In the genomic region with DNA sequence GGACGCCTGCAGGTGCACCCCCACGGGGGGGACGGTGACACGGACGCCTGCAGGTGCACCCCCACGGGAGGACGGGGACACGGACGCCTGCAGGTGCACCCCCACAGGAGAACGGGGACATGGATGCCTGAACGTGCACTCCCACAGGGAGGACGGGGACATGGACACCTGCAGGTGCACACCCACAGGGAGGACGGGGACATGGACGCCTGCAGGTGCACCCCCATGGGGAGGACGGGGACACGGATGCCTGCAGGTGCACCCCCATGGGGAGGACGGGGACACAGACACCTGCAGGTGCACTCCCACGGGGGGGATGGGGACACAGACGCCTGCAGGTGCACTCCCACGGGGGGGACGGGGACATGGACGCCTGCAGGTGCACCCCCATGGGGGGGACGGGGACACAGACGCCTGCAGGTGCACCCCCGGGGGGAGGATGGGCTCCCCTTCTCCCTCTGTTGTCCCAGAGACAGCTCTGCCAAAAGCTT, we compare ENCODE assay signal across 18 cellular contexts.
DNase-seq lines count a peak whose midpoint lies in the region; ATAC-seq and TF ChIP-seq lines count a peak whose summit lies in the region.
"Had no signal": no experiment of that assay in that cellular context is flagged by ENCODE, and none has a peak within 500 bp of the region (broad histone marks: within the 10 kb centered on the region; RNA-seq: fewer than 3 reads in every experiment).

No MANE protein-coding gene starts in this region.

- H3K9me3 ChIP-seq in DOHH2 (ENCODE audit: control insufficient read depth, insufficient read depth, low read length) = peaks cover 16% of the 10 kb centered on the region

- peaks cover 7% of the 10 kb centered on the region for H3K4me1 Mint-ChIP-seq in activated CD4-positive, alpha-beta memory T cell treated with anti-CD3 and anti-CD28 coated beads, Interleukin-2, amount 10 ng/mL, durations not matched to agents 7 days and 5 days
- H3K4me1 Mint-ChIP-seq in activated T-helper 2 cell treated with anti-CD3 and anti-CD28 coated beads, Interferon-gamma antibody, Interleukin-2, Interleukin-4, amounts not matched to agents 10 μg/mL and 5 μg/mL and 100 μg/mL, durations not matched to agents 14 hours and 24 hours and 36 hours (ENCODE audit: low read depth) = peaks cover 8% of the 10 kb centered on the region

- peaks cover 19% of the 10 kb centered on the region for H3K36me3 ChIP-seq in DOHH2 (ENCODE audit: control insufficient read depth, low read length)

- H3K27ac Mint-ChIP-seq in activated CD4-positive, alpha-beta memory T cell treated with anti-CD3 and anti-CD28 coated beads, Interleukin-2, amount 10 ng/mL, durations not matched to agents 7 days and 5 days = no peak overlapping the region
- no peak overlapping the region for H3K27ac Mint-ChIP-seq in activated T-helper 2 cell treated with anti-CD3 and anti-CD28 coated beads, Interferon-gamma antibody, Interleukin-2, Interleukin-4, amounts not matched to agents 10 μg/mL and 5 μg/mL and 100 μg/mL, durations not matched to agents 14 hours and 24 hours and 36 hours

- intact Hi-C loops in activated T-helper 2 cell treated with anti-CD3 and anti-CD28 coated beads, Interferon-gamma antibody, Interleukin-2, Interleukin-4, amounts not matched to agents 10 μg/mL and 5 μg/mL and 100 μg/mL, durations not matched to agents 14 hours and 24 hours and 36 hours (cut with micrococcal nuclease) = no loop called here

- peaks cover under 1% of the 10 kb centered on the region for H3K36me3 Mint-ChIP-seq in activated CD4-positive, alpha-beta memory T cell treated with anti-CD3 and anti-CD28 coated beads, Interleukin-2, amount 10 ng/mL, durations not matched to agents 7 days and 5 days (ENCODE audit: low read depth)
- no peaks in the 10 kb centered on the region for H3K36me3 Mint-ChIP-seq in activated T-helper 2 cell treated with anti-CD3 and anti-CD28 coated beads, Interferon-gamma antibody, Interleukin-2, Interleukin-4, amounts not matched to agents 10 μg/mL and 5 μg/mL and 100 μg/mL, durations not matched to agents 14 hours and 24 hours and 36 hours (ENCODE audit: low read depth)

- no peak overlapping the region for H3K4me3 Mint-ChIP-seq in activated CD4-positive, alpha-beta memory T cell treated with anti-CD3 and anti-CD28 coated beads, Interleukin-2, amount 10 ng/mL, durations not matched to agents 7 days and 5 days
- no peak overlapping the region for H3K4me3 Mint-ChIP-seq in activated T-helper 2 cell treated with anti-CD3 and anti-CD28 coated beads, Interferon-gamma antibody, Interleukin-2, Interleukin-4, amounts not matched to agents 10 μg/mL and 5 μg/mL and 100 μg/mL, durations not matched to agents 14 hours and 24 hours and 36 hours (ENCODE audit: low read depth)

- peak; percentile 15 for DNase-seq in activated T-cell treated with anti-CD3 and anti-CD28 coated beads, Interleukin-2, amount 50 U/mL, for 1 hour
- no peak for DNase-seq in activated T-cell treated with anti-CD3 and anti-CD28 coated beads, Interleukin-2, amount 50 U/mL, for 48 hours
- peak; percentile 10 for DNase-seq in activated CD4-positive, alpha-beta memory T cell treated with anti-CD3 and anti-CD28 coated beads, Interleukin-2, amount 10 ng/mL, durations not matched to agents 7 days and 5 days
- peak; percentile 60 for DNase-seq in mesenteric fat pad (ENCODE audit: low spot score)
- no peak for DNase-seq in activated T-helper 2 cell treated with anti-CD3 and anti-CD28 coated beads, Interferon-gamma antibody, Interleukin-2, Interleukin-4, amounts not matched to agents 10 μg/mL and 5 μg/mL and 100 μg/mL, durations not matched to agents 14 hours and 24 hours and 36 hours (ENCODE audit: low spot score)
- no peak for DNase-seq in RPMI8226
- DNase-seq: COR-L47, DMS153, EL, GOT3, NCI-H1048, NCI-H146, NCI-H2081, NCI-H510A treated with DMSO at 0.1 percent for 48 hours, SIG-M5 had no signal

- H4K20me1 ChIP-seq in DOHH2 (ENCODE audit: control insufficient read depth, insufficient read depth, low read depth, low read length) = no peaks in the 10 kb centered on the region

- H3K27ac ChIP-seq in DOHH2 (ENCODE audit: low read depth, low read length) = peak overlapping the region; percentile 100
- H3K27ac ChIP-seq: C4-2B had no signal

- POLR2A ChIA-PET in activated CD4-positive, alpha-beta memory T cell treated with anti-CD3 and anti-CD28 coated beads, Interleukin-2, amount 10 ng/mL, durations not matched to agents 7 days and 5 days (lab: Charles Lee) = no interaction called here

- ATAC-seq in HG02840 (IDR thresholded peaks at IDR 0.05; ENCODE audit: low FRiP score, unreplicated experiment) = no peak

- H3K4me3 ChIP-seq in DOHH2 (ENCODE audit: low read length) = no peak overlapping the region; the same call in 1 of the 2 replicates

- H3K4me1 ChIP-seq in DOHH2 (ENCODE audit: control insufficient read depth, low read length) = peaks cover 72% of the 10 kb centered on the region

- no peaks in the 10 kb centered on the region for H3K9me3 Mint-ChIP-seq in activated CD4-positive, alpha-beta memory T cell treated with anti-CD3 and anti-CD28 coated beads, Interleukin-2, amount 10 ng/mL, durations not matched to agents 7 days and 5 days
- no peaks in the 10 kb centered on the region for H3K9me3 Mint-ChIP-seq in activated T-helper 2 cell treated with anti-CD3 and anti-CD28 coated beads, Interferon-gamma antibody, Interleukin-2, Interleukin-4, amounts not matched to agents 10 μg/mL and 5 μg/mL and 100 μg/mL, durations not matched to agents 14 hours and 24 hours and 36 hours

- peaks cover 49% of the 10 kb centered on the region for H3F3A ChIP-seq in DOHH2 (ENCODE audit: control insufficient read depth, insufficient read depth)

- no peak for TF ChIP-seq CTCF in DOHH2 (IDR thresholded peaks at IDR 0.05; ENCODE audit: low read depth, low read length, poor library complexity, severe bottlenecking)

- H3K27me3 Mint-ChIP-seq in activated CD4-positive, alpha-beta memory T cell treated with anti-CD3 and anti-CD28 coated beads, Interleukin-2, amount 10 ng/mL, durations not matched to agents 7 days and 5 days = no peaks in the 10 kb centered on the region
- H3K27me3 Mint-ChIP-seq in activated T-helper 2 cell treated with anti-CD3 and anti-CD28 coated beads, Interferon-gamma antibody, Interleukin-2, Interleukin-4, amounts not matched to agents 10 μg/mL and 5 μg/mL and 100 μg/mL, durations not matched to agents 14 hours and 24 hours and 36 hours (ENCODE audit: low read depth) = no peaks in the 10 kb centered on the region

- CTCF ChIA-PET in activated CD4-positive, alpha-beta memory T cell treated with anti-CD3 and anti-CD28 coated beads, Interleukin-2, amount 10 ng/mL, durations not matched to agents 7 days and 5 days (lab: Charles Lee) = no interaction called here

- no peaks in the 10 kb centered on the region for H3K27me3 ChIP-seq in DOHH2 (ENCODE audit: control insufficient read depth, low read length)

- H3K9me2 ChIP-seq in DOHH2 (replicated peaks; ENCODE audit: control insufficient read depth, low read length) = no peaks in the 10 kb centered on the region

- H3K4me2 ChIP-seq in DOHH2 (ENCODE audit: low read length) = no peak overlapping the region

- H3K79me2 ChIP-seq in DOHH2 (ENCODE audit: control insufficient read depth, low read length) = no peaks in the 10 kb centered on the region

Comparison
In these comparisons a context has a peak if more than half of its experiments do, and no peak if none do; other contexts are left out.
1. DNase-seq: peak in activated T-cell treated with anti-CD3 and anti-CD28 coated beads, Interleukin-2, amount 50 U/mL, for 1 hour (single experiment), activated CD4-positive, alpha-beta memory T cell treated with anti-CD3 and anti-CD28 coated beads, Interleukin-2, amount 10 ng/mL, durations not matched to agents 7 days and 5 days (single experiment) and mesenteric fat pad (single experiment); none in activated T-cell treated with anti-CD3 and anti-CD28 coated beads, Interleukin-2, amount 50 U/mL, for 48 hours (0 of 2), activated T-helper 2 cell treated with anti-CD3 and anti-CD28 coated beads, Interferon-gamma antibody, Interleukin-2, Interleukin-4, amounts not matched to agents 10 μg/mL and 5 μg/mL and 100 μg/mL, durations not matched to agents 14 hours and 24 hours and 36 hours (single experiment) and RPMI8226 (single experiment).